8 cellular contexts compared by ENCODE assay signal in genomic region chr4:98143001-98143899, GRCh38. TPM values are rescaled to one million over a fixed set of nuclear protein-coding genes. Genes with fewer than 3 reads are reported as not detected.
DNase-seq lines count a peak whose midpoint lies in the region; ATAC-seq and FAIRE-seq lines count a peak whose summit lies in the region.

TSS of gene STPG2 (minus strand) at chr4:98143476.

- no peaks in the 10 kb centered on the region for H3K9me3 ChIP-seq in CD8-positive, alpha-beta memory T cell (ENCODE audit: low read length)
- no peaks in the 10 kb centered on the region for H3K9me3 ChIP-seq in mesodermal cell (ENCODE audit: control insufficient read depth, low read length)

- peak within 1 kb of the TSS; percentile 85 for H3K4me3 ChIP-seq in CD8-positive, alpha-beta memory T cell (ENCODE audit: low read length)
- peak within 1 kb of the TSS; percentile 42 for H3K4me3 ChIP-seq in mesodermal cell (ENCODE audit: extremely low read depth, insufficient read depth, low read length, poor library complexity, severe bottlenecking)

- H3K27ac Mint-ChIP-seq in CD8-positive, alpha-beta memory T cell, result peak within 1 kb of the TSS; percentile 93 to 99 (median 98)

- CTCF ChIA-PET in CD8-positive, alpha-beta memory T cell (lab: Charles Lee), result interaction anchor here (0.7 to 2.4 kb wide), 13 partner anchors 12 to 913 kb away, joined by 3 to 9 read pairs (median 3); partner anchors contain the start of genes EIF4E and METAP1

- DNase-seq in CD8-positive, alpha-beta memory T cell, result peak; percentile 89 to 94 (median 91)
- peak; percentile 90 for DNase-seq in HPDE6-E6E7 (ENCODE audit: extremely low spot score)
- DNase-seq in NK-92 treated with Interleukin-12 subunit alpha and Interleukin-12 subunit beta, amount 100 ng/mL, for 24 hours (lab: John Stamatoyannopoulos, UW), result peak; percentile 60
- peak; percentile 76 for DNase-seq in activated CD8-positive, alpha-beta memory T cell treated with anti-CD3 and anti-CD28 coated beads, Interleukin-2, amount 50 U/mL, for 24 hours (ENCODE audit: extremely low read depth)
- peak; percentile 84 for DNase-seq in stimulated activated CD8-positive, alpha-beta memory T cell treated with anti-CD3 and anti-CD28 coated beads, Interleukin-15, amount 100 ng/mL, for 24 hours (ENCODE audit: low read depth)

- H3K36me3 Mint-ChIP-seq in CD8-positive, alpha-beta memory T cell, result peaks cover 0 to 5% (median 4%) of the 10 kb centered on the region in 3 donors

- H3K27me3 ChIP-seq in CD8-positive, alpha-beta memory T cell (ENCODE audit: insufficient read depth, low read length, poor library complexity, severe bottlenecking), result no peaks in the 10 kb centered on the region

- H3K27me3 Mint-ChIP-seq in CD8-positive, alpha-beta memory T cell, result no peaks in the 10 kb centered on the region

- H3K27ac ChIP-seq in CD8-positive, alpha-beta memory T cell (ENCODE audit: low read depth, low read length), result peak within 1 kb of the TSS; percentile 78
- H3K27ac ChIP-seq in mesodermal cell (ENCODE audit: low read depth, low read length, severe bottlenecking), result no peak within 1 kb of the TSS

- 56 to 76% methylated on average over 37 to 40 of the region's 44 CpGs for WGBS in mesodermal cell (ENCODE audit: insufficient coverage in 2 of 2), 2 experiments

- peak within 1 kb of the TSS; percentile 92 to 98 (median 95) for H3K4me3 Mint-ChIP-seq in CD8-positive, alpha-beta memory T cell

- FAIRE-seq in endometrium (lab: Jason Lieb, UNC), result peak; percentile 88

- peaks cover 18 to 35% (median 33%) of the 10 kb centered on the region in 3 donors for H3K4me1 Mint-ChIP-seq in CD8-positive, alpha-beta memory T cell

- POLR2A ChIA-PET in CD8-positive, alpha-beta memory T cell (lab: Charles Lee), result interaction anchor here (0.7 to 1.6 kb wide), 5 partner anchors 118 to 945 kb away, joined by 3 to 14 read pairs (median 6); partner anchors contain the start of genes ADH5, EIF4E, METAP1 and RAP1GDS1

- peak; percentile 95 for ATAC-seq in GM19463 (IDR thresholded peaks at IDR 0.05; ENCODE audit: unreplicated experiment)

- no peaks in the 10 kb centered on the region for H3K36me3 ChIP-seq in CD8-positive, alpha-beta memory T cell (ENCODE audit: insufficient read depth, low read length)
- H3K36me3 ChIP-seq in mesodermal cell (ENCODE audit: control insufficient read depth, insufficient read depth, low read length), result no peaks in the 10 kb centered on the region

- H3K4me1 ChIP-seq in CD8-positive, alpha-beta memory T cell (ENCODE audit: insufficient read depth, low read length), result peaks cover 17% of the 10 kb centered on the region
- no peaks in the 10 kb centered on the region for H3K4me1 ChIP-seq in mesodermal cell (ENCODE audit: control insufficient read depth, insufficient read depth, low read length, poor library complexity, severe bottlenecking)

- no peaks in the 10 kb centered on the region for H3K9me3 Mint-ChIP-seq in CD8-positive, alpha-beta memory T cell

RNA-seq across cellular contexts. Expression of gene STPG2, which starts in this region (rescaled TPM):
- not detected for total RNA-seq in CD8-positive, alpha-beta memory T cell
- polyA plus RNA-seq in CD8-positive, alpha-beta memory T cell, result not detected
- polyA plus RNA-seq in mesodermal cell (2013, experiment 1 of 2), result not detected
- polyA plus RNA-seq in mesodermal cell (2013, experiment 2 of 2), result not detected

Comparison
In these comparisons a context has a peak if more than half of its experiments do, and no peak if none do; other contexts are left out.
1. Peak in DNase-seq, H3K4me3 ChIP-seq and H3K27ac ChIP-seq in CD8-positive, alpha-beta memory T cell; RNA of the gene not detected or under 1 TPM.